ENCODE assay signal across 8 cellular contexts in the genomic region with DNA sequence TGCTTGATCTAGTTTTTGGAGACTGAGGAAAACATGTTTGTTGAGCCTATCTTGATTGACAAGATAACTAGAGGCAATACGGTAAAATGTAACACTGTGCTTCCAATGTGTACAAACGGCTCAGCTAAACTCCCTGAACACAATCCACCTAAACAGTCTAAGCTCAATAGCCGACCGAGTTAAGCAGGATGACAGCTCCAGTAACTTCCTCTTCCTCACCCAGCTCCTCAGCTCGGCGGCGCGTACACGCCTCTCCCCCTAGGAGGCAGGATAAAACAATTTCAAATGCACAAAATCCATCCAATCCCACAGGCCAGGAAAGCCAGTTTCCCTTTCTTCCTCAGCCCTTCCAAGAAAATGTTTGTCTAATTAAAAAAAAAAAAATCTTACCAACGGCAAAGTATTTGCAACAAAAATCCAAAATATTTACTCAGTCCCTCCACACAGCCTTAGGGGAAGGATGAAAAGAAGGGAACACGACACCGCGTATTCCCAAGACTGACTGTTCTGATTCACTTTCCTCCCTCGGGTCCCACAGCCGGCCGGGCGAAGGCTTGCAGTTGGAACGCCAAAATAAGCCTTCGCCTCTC. TPM values are rescaled to one million over a fixed set of nuclear protein-coding genes. Genes with fewer than 3 reads are reported as not detected.
DNase-seq lines count a peak whose midpoint lies in the region; ATAC-seq and TF ChIP-seq lines count a peak whose summit lies in the region.

No MANE protein-coding gene starts in this region.

- H3K4me3 ChIP-seq in LNCaP clone FGC (ENCODE audit: low read depth, low read length) (peak overlapping the region; percentile 93), neural cell (ENCODE audit: low read length) (peak overlapping the region; percentile 87), urinary bladder (ENCODE audit: low read depth, low read length) (peak overlapping the region; percentile 89)

- H3K79me2 ChIP-seq in neural cell (replicated peaks; ENCODE audit: insufficient read depth, low read length), result peaks cover 39% of the 10 kb centered on the region

- ATAC-seq in GM21447 (IDR thresholded peaks at IDR 0.05; ENCODE audit: unreplicated experiment) (peak; percentile 30), foreskin keratinocyte (peak; percentile 72)

- no peak for TF ChIP-seq EP300 in neural cell (conservative IDR thresholded peaks at IDR 0.05; ENCODE audit: poor library complexity, severe bottlenecking)

- DNase-seq in COLO668 (lab: John Stamatoyannopoulos, UW; ENCODE audit: unreplicated experiment), result peak; percentile 79
- DNase-seq in LNCaP clone FGC (ENCODE audit: low read depth), result peak; percentile 81
- DNase-seq in RPMI7951 (ENCODE audit: low read depth), result peak; percentile 77
- peak; percentile 38 for DNase-seq in activated naive CD4-positive, alpha-beta T cell treated with anti-CD3 and anti-CD28 coated beads, Interleukin-2, amount 50 U/mL, for 16 hours
- peak; percentile 79 to 88 for DNase-seq in foreskin keratinocyte

- H3K9me2 ChIP-seq in neural cell (ENCODE audit: insufficient read depth, low read length), result no peaks in the 10 kb centered on the region

- peak overlapping the region; percentile 55 for H3K27ac ChIP-seq in foreskin keratinocyte
- H3K27ac ChIP-seq in neural cell (ENCODE audit: low read length), result peak overlapping the region; percentile 86
- H3K27ac ChIP-seq in urinary bladder (ENCODE audit: low read depth), result peak overlapping the region; percentile 97

- H4K20me1 ChIP-seq in neural cell (ENCODE audit: insufficient read depth), result no peaks in the 10 kb centered on the region

- WGBS in urinary bladder, result under 1% methylated on average over 19 of the region's 19 CpGs

- H3K9me3 ChIP-seq in neural cell (ENCODE audit: low read length), result no peaks in the 10 kb centered on the region

- peak; percentile 55 for TF ChIP-seq RAD21 in neural cell (conservative IDR thresholded peaks at IDR 0.05)

- TF ChIP-seq CTCF in LNCaP clone FGC (IDR thresholded peaks at IDR 0.05; ENCODE audit: control insufficient read depth, extremely low read depth, insufficient read depth), result peak; percentile 50
- TF ChIP-seq CTCF in foreskin keratinocyte (conservative IDR thresholded peaks at IDR 0.05), result peak; percentile 82
- TF ChIP-seq CTCF in neural cell (IDR thresholded peaks at IDR 0.05; ENCODE audit: poor library complexity, severe bottlenecking), result peak; percentile 76

- no peak overlapping the region for H2AFZ ChIP-seq in neural cell (ENCODE audit: low read depth, low read length)

- peak overlapping the region; percentile 75 for H3K4me2 ChIP-seq in neural cell (ENCODE audit: low read length)

- H3F3A ChIP-seq in neural cell (ENCODE audit: insufficient read depth, low read length, poor library complexity, severe bottlenecking), result peaks cover 11% of the 10 kb centered on the region

- no peaks in the 10 kb centered on the region for H3K36me3 ChIP-seq in neural cell (ENCODE audit: insufficient read depth, low read length)
- H3K36me3 ChIP-seq in urinary bladder (ENCODE audit: insufficient read depth), result no peaks in the 10 kb centered on the region

- peak overlapping the region; percentile 95 for H3K9ac ChIP-seq in neural cell (ENCODE audit: low read length)

- peaks cover 18% of the 10 kb centered on the region for H3K4me1 ChIP-seq in foreskin keratinocyte
- H3K4me1 ChIP-seq in urinary bladder (ENCODE audit: insufficient read depth), result no peaks in the 10 kb centered on the region

- H3K27me3 ChIP-seq in foreskin keratinocyte (no peaks in the 10 kb centered on the region), neural cell (ENCODE audit: insufficient read depth, low read depth, low read length) (no peaks in the 10 kb centered on the region)

TF ChIP-seq in neural cell, 6 proteins besides CTCF, POLR2A, EP300 and RAD21:
- TF ChIP-seq SMC3 (conservative IDR thresholded peaks at IDR 0.05; ENCODE audit: poor library complexity) (peak; percentile 62), MXI1 (conservative IDR thresholded peaks at IDR 0.05; ENCODE audit: poor library complexity, severe bottlenecking) (no peak), POLR2AphosphoS5 (IDR thresholded peaks at IDR 0.05) (peak; percentile 53), TAF1 (IDR thresholded peaks at IDR 0.05; ENCODE audit: low read depth) (peak; percentile 6)
- TF ChIP-seq, protein P1, sequence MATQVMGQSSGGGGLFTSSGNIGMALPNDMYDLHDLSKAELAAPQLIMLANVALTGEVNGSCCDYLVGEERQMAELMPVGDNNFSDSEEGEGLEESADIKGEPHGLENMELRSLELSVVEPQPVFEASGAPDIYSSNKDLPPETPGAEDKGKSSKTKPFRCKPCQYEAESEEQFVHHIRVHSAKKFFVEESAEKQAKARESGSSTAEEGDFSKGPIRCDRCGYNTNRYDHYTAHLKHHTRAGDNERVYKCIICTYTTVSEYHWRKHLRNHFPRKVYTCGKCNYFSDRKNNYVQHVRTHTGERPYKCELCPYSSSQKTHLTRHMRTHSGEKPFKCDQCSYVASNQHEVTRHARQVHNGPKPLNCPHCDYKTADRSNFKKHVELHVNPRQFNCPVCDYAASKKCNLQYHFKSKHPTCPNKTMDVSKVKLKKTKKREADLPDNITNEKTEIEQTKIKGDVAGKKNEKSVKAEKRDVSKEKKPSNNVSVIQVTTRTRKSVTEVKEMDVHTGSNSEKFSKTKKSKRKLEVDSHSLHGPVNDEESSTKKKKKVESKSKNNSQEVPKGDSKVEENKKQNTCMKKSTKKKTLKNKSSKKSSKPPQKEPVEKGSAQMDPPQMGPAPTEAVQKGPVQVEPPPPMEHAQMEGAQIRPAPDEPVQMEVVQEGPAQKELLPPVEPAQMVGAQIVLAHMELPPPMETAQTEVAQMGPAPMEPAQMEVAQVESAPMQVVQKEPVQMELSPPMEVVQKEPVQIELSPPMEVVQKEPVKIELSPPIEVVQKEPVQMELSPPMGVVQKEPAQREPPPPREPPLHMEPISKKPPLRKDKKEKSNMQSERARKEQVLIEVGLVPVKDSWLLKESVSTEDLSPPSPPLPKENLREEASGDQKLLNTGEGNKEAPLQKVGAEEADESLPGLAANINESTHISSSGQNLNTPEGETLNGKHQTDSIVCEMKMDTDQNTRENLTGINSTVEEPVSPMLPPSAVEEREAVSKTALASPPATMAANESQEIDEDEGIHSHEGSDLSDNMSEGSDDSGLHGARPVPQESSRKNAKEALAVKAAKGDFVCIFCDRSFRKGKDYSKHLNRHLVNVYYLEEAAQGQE (IDR thresholded peaks at IDR 0.05; ENCODE audit: borderline replicate concordance), result peak; percentile 64

RNA-seq across cellular contexts. Expression of a gene that starts 1.0 kb away (rescaled TPM):
- total RNA-seq in RPMI7951 (2014; rRNA removed; shearing (Covaris generic)), result 7.6 and 8.4 TPM in 2 replicates
- total RNA-seq in foreskin keratinocyte (17.1 and 17.6 TPM in 2 replicates), urinary bladder (51.7 TPM)
- polyA plus RNA-seq in foreskin keratinocyte (3.2 and 4.2 TPM in 2 replicates), neural cell (14.4 and 15.5 TPM in 2 replicates), urinary bladder (11.8 TPM)
- 76.7 and 83.6 TPM in 2 replicates for polyA minus RNA-seq in neural cell

RNA-seq across cellular contexts. Expression of a gene that starts 44.5 kb away (rescaled TPM):
- 28.1 and 33.8 TPM in 2 replicates for total RNA-seq in RPMI7951 (2014; rRNA removed; shearing (Covaris generic))
- total RNA-seq in foreskin keratinocyte (56.2 and 57.8 TPM in 2 replicates), urinary bladder (42.8 TPM)
- polyA plus RNA-seq in foreskin keratinocyte (42.0 and 43.7 TPM in 2 replicates), neural cell (40.2 and 41.9 TPM in 2 replicates), urinary bladder (22.8 TPM)
- 29.0 and 34.5 TPM in 2 replicates for polyA minus RNA-seq in neural cell

Comparison
In these comparisons a context has a peak if more than half of its experiments do, and no peak if none do; other contexts are left out.
1. Peak in every context shown above with its lines: DNase-seq, ATAC-seq, H3K4me3 ChIP-seq and H3K27ac ChIP-seq.